Comparison of ENCODE assay signal across 1 cellular context in the genomic region with DNA sequence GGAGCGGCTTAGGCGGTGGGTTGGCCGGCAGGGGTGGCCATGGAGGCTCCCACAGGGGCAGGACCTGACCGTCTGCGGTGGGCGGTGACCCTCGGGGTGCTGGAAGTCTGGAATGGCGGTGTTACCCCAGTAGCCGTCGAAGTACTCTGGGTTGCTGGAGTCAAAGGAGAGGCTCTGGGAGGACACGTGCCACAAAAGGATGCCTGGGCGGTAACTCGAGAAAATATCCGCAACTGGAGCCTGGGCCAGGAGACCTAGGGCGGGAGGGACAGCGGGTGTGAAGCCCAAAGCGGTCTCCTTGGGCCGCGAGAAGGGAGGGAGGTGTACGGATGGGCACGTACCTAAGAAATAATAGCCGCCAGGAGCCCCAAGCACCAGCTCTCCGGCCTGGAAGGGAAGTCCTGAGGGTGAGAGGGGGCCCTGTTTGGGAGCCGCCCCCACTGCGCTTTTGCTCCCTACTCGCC.
TF ChIP-seq lines count a peak whose summit lies in the region.

No MANE protein-coding gene starts in this region.

TF ChIP-seq in HepG2, 621 proteins besides CTCF, POLR2A, EP300 and RAD21 (continued from another document and continues in another):
- TF ChIP-seq, protein P1, sequence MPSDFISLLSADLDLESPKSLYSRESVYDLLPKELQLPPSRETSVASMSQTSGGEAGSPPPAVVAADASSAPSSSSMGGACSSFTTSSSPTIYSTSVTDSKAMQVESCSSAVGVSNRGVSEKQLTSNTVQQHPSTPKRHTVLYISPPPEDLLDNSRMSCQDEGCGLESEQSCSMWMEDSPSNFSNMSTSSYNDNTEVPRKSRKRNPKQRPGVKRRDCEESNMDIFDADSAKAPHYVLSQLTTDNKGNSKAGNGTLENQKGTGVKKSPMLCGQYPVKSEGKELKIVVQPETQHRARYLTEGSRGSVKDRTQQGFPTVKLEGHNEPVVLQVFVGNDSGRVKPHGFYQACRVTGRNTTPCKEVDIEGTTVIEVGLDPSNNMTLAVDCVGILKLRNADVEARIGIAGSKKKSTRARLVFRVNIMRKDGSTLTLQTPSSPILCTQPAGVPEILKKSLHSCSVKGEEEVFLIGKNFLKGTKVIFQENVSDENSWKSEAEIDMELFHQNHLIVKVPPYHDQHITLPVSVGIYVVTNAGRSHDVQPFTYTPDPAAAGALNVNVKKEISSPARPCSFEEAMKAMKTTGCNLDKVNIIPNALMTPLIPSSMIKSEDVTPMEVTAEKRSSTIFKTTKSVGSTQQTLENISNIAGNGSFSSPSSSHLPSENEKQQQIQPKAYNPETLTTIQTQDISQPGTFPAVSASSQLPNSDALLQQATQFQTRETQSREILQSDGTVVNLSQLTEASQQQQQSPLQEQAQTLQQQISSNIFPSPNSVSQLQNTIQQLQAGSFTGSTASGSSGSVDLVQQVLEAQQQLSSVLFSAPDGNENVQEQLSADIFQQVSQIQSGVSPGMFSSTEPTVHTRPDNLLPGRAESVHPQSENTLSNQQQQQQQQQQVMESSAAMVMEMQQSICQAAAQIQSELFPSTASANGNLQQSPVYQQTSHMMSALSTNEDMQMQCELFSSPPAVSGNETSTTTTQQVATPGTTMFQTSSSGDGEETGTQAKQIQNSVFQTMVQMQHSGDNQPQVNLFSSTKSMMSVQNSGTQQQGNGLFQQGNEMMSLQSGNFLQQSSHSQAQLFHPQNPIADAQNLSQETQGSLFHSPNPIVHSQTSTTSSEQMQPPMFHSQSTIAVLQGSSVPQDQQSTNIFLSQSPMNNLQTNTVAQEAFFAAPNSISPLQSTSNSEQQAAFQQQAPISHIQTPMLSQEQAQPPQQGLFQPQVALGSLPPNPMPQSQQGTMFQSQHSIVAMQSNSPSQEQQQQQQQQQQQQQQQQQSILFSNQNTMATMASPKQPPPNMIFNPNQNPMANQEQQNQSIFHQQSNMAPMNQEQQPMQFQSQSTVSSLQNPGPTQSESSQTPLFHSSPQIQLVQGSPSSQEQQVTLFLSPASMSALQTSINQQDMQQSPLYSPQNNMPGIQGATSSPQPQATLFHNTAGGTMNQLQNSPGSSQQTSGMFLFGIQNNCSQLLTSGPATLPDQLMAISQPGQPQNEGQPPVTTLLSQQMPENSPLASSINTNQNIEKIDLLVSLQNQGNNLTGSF (CRISPR knock-in tag; IDR thresholded peaks at IDR 0.05) = 0 out of 2 replicates have a peak, but pooled peaks have one; percentile 7
- TF ChIP-seq SETDB1 (CRISPR knock-in tag; IDR thresholded peaks at IDR 0.05; ENCODE audit: borderline replicate concordance) = no peak
- TF ChIP-seq, protein P2, sequence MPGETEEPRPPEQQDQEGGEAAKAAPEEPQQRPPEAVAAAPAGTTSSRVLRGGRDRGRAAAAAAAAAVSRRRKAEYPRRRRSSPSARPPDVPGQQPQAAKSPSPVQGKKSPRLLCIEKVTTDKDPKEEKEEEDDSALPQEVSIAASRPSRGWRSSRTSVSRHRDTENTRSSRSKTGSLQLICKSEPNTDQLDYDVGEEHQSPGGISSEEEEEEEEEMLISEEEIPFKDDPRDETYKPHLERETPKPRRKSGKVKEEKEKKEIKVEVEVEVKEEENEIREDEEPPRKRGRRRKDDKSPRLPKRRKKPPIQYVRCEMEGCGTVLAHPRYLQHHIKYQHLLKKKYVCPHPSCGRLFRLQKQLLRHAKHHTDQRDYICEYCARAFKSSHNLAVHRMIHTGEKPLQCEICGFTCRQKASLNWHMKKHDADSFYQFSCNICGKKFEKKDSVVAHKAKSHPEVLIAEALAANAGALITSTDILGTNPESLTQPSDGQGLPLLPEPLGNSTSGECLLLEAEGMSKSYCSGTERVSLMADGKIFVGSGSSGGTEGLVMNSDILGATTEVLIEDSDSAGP (CRISPR knock-in tag; IDR thresholded peaks at IDR 0.05; ENCODE audit: borderline replicate concordance) = peak; percentile 1; the same call in 1 of the 2 replicates
- TF ChIP-seq ZSCAN29 (CRISPR knock-in tag; conservative IDR thresholded peaks at IDR 0.05) = no peak
- no peak for TF ChIP-seq ZNF230 (CRISPR knock-in tag; IDR thresholded peaks at IDR 0.05)
- peak; percentile 72; the same call in 1 of the 2 replicates for TF ChIP-seq ZNF605 (CRISPR knock-in tag; IDR thresholded peaks at IDR 0.05)
- TF ChIP-seq, protein P3, sequence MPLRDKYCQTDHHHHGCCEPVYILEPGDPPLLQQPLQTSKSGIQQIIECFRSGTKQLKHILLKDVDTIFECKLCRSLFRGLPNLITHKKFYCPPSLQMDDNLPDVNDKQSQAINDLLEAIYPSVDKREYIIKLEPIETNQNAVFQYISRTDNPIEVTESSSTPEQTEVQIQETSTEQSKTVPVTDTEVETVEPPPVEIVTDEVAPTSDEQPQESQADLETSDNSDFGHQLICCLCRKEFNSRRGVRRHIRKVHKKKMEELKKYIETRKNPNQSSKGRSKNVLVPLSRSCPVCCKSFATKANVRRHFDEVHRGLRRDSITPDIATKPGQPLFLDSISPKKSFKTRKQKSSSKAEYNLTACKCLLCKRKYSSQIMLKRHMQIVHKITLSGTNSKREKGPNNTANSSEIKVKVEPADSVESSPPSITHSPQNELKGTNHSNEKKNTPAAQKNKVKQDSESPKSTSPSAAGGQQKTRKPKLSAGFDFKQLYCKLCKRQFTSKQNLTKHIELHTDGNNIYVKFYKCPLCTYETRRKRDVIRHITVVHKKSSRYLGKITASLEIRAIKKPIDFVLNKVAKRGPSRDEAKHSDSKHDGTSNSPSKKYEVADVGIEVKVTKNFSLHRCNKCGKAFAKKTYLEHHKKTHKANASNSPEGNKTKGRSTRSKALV (CRISPR knock-in tag; IDR thresholded peaks at IDR 0.05) = 0 out of 2 replicates have a peak, but pooled peaks have one; percentile 11
- no peak for TF ChIP-seq ETV6 (CRISPR knock-in tag; conservative IDR thresholded peaks at IDR 0.05)
- TF ChIP-seq ZNF772 (CRISPR knock-in tag; IDR thresholded peaks at IDR 0.05) = 0 out of 2 replicates have a peak, but pooled peaks have one; percentile 55
- peak; percentile 76; the same call in 1 of the 2 replicates for TF ChIP-seq ZNF607 (CRISPR knock-in tag; IDR thresholded peaks at IDR 0.05; ENCODE audit: borderline replicate concordance)
- peak; percentile 44; the same call in 1 of the 2 replicates for TF ChIP-seq ZNF746 (CRISPR knock-in tag; IDR thresholded peaks at IDR 0.05)
- 0 out of 2 replicates have a peak, but pooled peaks have one; percentile 39 for TF ChIP-seq KDM5B (CRISPR knock-in tag; IDR thresholded peaks at IDR 0.05; ENCODE audit: borderline replicate concordance)
- peak; percentile 46; the same call in 1 of the 2 replicates for TF ChIP-seq SALL1 (CRISPR knock-in tag; IDR thresholded peaks at IDR 0.05)
- no peak for TF ChIP-seq REL (CRISPR knock-in tag; conservative IDR thresholded peaks at IDR 0.05)
- no peak for TF ChIP-seq ISX (CRISPR knock-in tag; conservative IDR thresholded peaks at IDR 0.05)
- no peak for TF ChIP-seq NONO (IDR thresholded peaks at IDR 0.05)
- no peak for TF ChIP-seq NONO (CRISPR knock-in tag; conservative IDR thresholded peaks at IDR 0.05)
- 0 out of 2 replicates have a peak, but pooled peaks have one; percentile 44 for TF ChIP-seq ZNF138 (CRISPR knock-in tag; IDR thresholded peaks at IDR 0.05; ENCODE audit: low read depth)
- peak; percentile 16 for TF ChIP-seq YY1 (IDR thresholded peaks at IDR 0.05; ENCODE audit: insufficient read depth, insufficient replicate concordance, low read depth, low read length)
- no peak for TF ChIP-seq RBM22 (optimal IDR thresholded peaks at IDR 0.05; ENCODE audit: low read length)
- no peak for TF ChIP-seq ATRX (CRISPR knock-in tag; IDR thresholded peaks at IDR 0.05; ENCODE audit: borderline replicate concordance)
- TF ChIP-seq, protein P4, sequence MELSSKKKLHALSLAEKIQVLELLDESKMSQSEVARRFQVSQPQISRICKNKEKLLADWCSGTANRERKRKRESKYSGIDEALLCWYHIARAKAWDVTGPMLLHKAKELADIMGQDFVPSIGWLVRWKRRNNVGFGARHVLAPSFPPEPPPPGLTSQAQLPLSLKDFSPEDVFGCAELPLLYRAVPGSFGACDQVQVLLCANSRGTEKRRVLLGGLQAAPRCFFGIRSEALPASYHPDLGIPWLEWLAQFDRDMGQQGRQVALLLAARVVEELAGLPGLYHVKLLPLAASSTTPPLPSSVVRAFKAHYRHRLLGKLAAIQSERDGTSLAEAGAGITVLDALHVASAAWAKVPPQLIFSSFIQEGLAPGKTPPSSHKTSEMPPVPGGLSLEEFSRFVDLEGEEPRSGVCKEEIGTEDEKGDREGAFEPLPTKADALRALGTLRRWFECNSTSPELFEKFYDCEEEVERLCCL (CRISPR knock-in tag; IDR thresholded peaks at IDR 0.05; ENCODE audit: borderline replicate concordance) = no peak
- 0 out of 2 replicates have a peak, but pooled peaks have one; percentile 52 for TF ChIP-seq SCMH1 (CRISPR knock-in tag; IDR thresholded peaks at IDR 0.05; ENCODE audit: borderline replicate concordance)
- 0 out of 2 replicates have a peak, but pooled peaks have one; percentile 58 for TF ChIP-seq ATF7-NPFF (CRISPR knock-in tag; IDR thresholded peaks at IDR 0.05; ENCODE audit: low read depth)
- TF ChIP-seq ZFP37 (CRISPR knock-in tag; IDR thresholded peaks at IDR 0.05; ENCODE audit: borderline replicate concordance) = no peak
- TF ChIP-seq, protein P5, sequence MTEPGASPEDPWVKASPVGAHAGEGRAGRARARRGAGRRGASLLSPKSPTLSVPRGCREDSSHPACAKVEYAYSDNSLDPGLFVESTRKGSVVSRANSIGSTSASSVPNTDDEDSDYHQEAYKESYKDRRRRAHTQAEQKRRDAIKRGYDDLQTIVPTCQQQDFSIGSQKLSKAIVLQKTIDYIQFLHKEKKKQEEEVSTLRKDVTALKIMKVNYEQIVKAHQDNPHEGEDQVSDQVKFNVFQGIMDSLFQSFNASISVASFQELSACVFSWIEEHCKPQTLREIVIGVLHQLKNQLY (CRISPR knock-in tag; IDR thresholded peaks at IDR 0.05) = no peak
- TF ChIP-seq ZMYM3 (CRISPR knock-in tag; IDR thresholded peaks at IDR 0.05) = 0 out of 2 replicates have a peak, but pooled peaks have one; percentile 3
- TF ChIP-seq, protein P6, sequence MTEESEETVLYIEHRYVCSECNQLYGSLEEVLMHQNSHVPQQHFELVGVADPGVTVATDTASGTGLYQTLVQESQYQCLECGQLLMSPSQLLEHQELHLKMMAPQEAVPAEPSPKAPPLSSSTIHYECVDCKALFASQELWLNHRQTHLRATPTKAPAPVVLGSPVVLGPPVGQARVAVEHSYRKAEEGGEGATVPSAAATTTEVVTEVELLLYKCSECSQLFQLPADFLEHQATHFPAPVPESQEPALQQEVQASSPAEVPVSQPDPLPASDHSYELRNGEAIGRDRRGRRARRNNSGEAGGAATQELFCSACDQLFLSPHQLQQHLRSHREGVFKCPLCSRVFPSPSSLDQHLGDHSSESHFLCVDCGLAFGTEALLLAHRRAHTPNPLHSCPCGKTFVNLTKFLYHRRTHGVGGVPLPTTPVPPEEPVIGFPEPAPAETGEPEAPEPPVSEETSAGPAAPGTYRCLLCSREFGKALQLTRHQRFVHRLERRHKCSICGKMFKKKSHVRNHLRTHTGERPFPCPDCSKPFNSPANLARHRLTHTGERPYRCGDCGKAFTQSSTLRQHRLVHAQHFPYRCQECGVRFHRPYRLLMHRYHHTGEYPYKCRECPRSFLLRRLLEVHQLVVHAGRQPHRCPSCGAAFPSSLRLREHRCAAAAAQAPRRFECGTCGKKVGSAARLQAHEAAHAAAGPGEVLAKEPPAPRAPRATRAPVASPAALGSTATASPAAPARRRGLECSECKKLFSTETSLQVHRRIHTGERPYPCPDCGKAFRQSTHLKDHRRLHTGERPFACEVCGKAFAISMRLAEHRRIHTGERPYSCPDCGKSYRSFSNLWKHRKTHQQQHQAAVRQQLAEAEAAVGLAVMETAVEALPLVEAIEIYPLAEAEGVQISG (CRISPR knock-in tag; IDR thresholded peaks at IDR 0.05) = no peak
- TF ChIP-seq CEBPG (CRISPR knock-in tag; IDR thresholded peaks at IDR 0.05) = no peak
- TF ChIP-seq ZNF101 (CRISPR knock-in tag; IDR thresholded peaks at IDR 0.05; ENCODE audit: borderline replicate concordance, low read depth) = no peak
- TF ChIP-seq, protein P7, sequence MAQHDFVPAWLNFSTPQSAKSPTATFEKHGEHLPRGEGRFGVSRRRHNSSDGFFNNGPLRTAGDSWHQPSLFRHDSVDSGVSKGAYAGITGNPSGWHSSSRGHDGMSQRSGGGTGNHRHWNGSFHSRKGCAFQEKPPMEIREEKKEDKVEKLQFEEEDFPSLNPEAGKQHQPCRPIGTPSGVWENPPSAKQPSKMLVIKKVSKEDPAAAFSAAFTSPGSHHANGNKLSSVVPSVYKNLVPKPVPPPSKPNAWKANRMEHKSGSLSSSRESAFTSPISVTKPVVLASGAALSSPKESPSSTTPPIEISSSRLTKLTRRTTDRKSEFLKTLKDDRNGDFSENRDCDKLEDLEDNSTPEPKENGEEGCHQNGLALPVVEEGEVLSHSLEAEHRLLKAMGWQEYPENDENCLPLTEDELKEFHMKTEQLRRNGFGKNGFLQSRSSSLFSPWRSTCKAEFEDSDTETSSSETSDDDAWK (CRISPR knock-in tag; IDR thresholded peaks at IDR 0.05) = 0 out of 2 replicates have a peak, but pooled peaks have one; percentile 23
- no peak for TF ChIP-seq ZNF563 (CRISPR knock-in tag; IDR thresholded peaks at IDR 0.05)
- no peak for TF ChIP-seq MAZ (IDR thresholded peaks at IDR 0.05; ENCODE audit: borderline replicate concordance, low read depth, low read length)
- peak; percentile 22; the same call in 1 of the 2 replicates for TF ChIP-seq MAZ (CRISPR knock-in tag; IDR thresholded peaks at IDR 0.05; ENCODE audit: low read depth)
- TF ChIP-seq, protein P8, sequence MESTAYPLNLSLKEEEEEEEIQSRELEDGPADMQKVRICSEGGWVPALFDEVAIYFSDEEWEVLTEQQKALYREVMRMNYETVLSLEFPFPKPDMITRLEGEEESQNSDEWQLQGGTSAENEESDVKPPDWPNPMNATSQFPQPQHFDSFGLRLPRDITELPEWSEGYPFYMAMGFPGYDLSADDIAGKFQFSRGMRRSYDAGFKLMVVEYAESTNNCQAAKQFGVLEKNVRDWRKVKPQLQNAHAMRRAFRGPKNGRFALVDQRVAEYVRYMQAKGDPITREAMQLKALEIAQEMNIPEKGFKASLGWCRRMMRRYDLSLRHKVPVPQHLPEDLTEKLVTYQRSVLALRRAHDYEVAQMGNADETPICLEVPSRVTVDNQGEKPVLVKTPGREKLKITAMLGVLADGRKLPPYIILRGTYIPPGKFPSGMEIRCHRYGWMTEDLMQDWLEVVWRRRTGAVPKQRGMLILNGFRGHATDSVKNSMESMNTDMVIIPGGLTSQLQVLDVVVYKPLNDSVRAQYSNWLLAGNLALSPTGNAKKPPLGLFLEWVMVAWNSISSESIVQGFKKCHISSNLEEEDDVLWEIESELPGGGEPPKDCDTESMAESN (CRISPR knock-in tag; conservative IDR thresholded peaks at IDR 0.05) = peak; percentile 54; the same call in 1 of the 2 replicates
- 0 out of 2 replicates have a peak, but pooled peaks have one; percentile 21 for TF ChIP-seq ZBTB38 (CRISPR knock-in tag; IDR thresholded peaks at IDR 0.05)
- TF ChIP-seq, protein P9, sequence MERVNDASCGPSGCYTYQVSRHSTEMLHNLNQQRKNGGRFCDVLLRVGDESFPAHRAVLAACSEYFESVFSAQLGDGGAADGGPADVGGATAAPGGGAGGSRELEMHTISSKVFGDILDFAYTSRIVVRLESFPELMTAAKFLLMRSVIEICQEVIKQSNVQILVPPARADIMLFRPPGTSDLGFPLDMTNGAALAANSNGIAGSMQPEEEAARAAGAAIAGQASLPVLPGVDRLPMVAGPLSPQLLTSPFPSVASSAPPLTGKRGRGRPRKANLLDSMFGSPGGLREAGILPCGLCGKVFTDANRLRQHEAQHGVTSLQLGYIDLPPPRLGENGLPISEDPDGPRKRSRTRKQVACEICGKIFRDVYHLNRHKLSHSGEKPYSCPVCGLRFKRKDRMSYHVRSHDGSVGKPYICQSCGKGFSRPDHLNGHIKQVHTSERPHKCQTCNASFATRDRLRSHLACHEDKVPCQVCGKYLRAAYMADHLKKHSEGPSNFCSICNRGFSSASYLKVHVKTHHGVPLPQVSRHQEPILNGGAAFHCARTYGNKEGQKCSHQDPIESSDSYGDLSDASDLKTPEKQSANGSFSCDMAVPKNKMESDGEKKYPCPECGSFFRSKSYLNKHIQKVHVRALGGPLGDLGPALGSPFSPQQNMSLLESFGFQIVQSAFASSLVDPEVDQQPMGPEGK (CRISPR knock-in tag; IDR thresholded peaks at IDR 0.05) = no peak
- no peak for TF ChIP-seq KLF12 (CRISPR knock-in tag; IDR thresholded peaks at IDR 0.05; ENCODE audit: borderline replicate concordance)
